In genomic region chr4:46372878-46373277, GRCh38 we compare ENCODE assay signal across 24 cellular contexts. TPM values are rescaled to one million over a fixed set of nuclear protein-coding genes. Genes with fewer than 3 reads are reported as not detected.
"Had no signal": no experiment of that assay in that cellular context is flagged by ENCODE, and none has a peak within 500 bp of the region (broad histone marks: within the 10 kb centered on the region; RNA-seq: fewer than 3 reads in every experiment).

No MANE protein-coding gene starts in this region.

- H3K27me3 Mint-ChIP-seq: IgD-negative memory B cell, T-cell had no signal

- H3K4me1 ChIP-seq: Peyer's patch, SJSA1 had no signal

- H3K4me3 ChIP-seq: K562, PC-9, Peyer's patch, SJSA1 had no signal

- H3K27ac Mint-ChIP-seq: IgD-negative memory B cell; T-cell; T-helper 1 cell treated with Interleukin-12 subunit alpha and Interleukin-12 subunit beta and Interleukin-4 antibody, amounts not matched to agents 30 μg/mL and 1 μg/mL, for 36 hours had no signal

- DNase-seq: Kasumi-1; MM.1S; NCI-H1092 treated with DMSO at 0.1 percent for 48 hours; NCI-H1436; NCI-H187; NCI-H2029; NCI-H2081 treated with DMSO at 0.1 percent for 48 hours; NCI-H2171; NCI-H526; NK-92 treated with Interleukin-12 subunit alpha and Interleukin-12 subunit beta, amount 100 ng/mL, for 24 hours; OCI-M1; PC-9; Peyer's patch; SIG-M5; SK-N-SH; SW 1271; T-cell had no signal

- H3K9me3 ChIP-seq: Peyer's patch, SJSA1, SK-N-SH had no signal

- H3K9ac ChIP-seq: KMS-11, SK-N-SH had no signal

- H3K27ac ChIP-seq: HL-60, KMS-11, PC-9, Peyer's patch, SJSA1 had no signal

- ATAC-seq: K562, Right ventricle myocardium inferior, T-cell had no signal

- H3K27me3 ChIP-seq: Peyer's patch, SJSA1 had no signal

- H3K4me2 ChIP-seq: KMS-11, PC-9, SK-N-SH had no signal

- H3K4me3 Mint-ChIP-seq: IgD-negative memory B cell; T-cell; T-helper 1 cell treated with Interleukin-12 subunit alpha and Interleukin-12 subunit beta and Interleukin-4 antibody, amounts not matched to agents 30 μg/mL and 1 μg/mL, for 36 hours had no signal

- H3K4me1 Mint-ChIP-seq: IgD-negative memory B cell, T-cell had no signal

- H3K9me2 ChIP-seq: SK-N-SH had no signal

- H3K36me3 ChIP-seq: Peyer's patch, SJSA1 had no signal

- H3K36me3 Mint-ChIP-seq: IgD-negative memory B cell, T-cell had no signal

- H2AFZ ChIP-seq: PC-9 had no signal

RNA-seq across cellular contexts. Expression of gene GABRA2, which starts 17.1 kb away (rescaled TPM):
- total RNA-seq: PC-9, SJSA1, T-cell had no signal
- polyA plus RNA-seq: IgD-negative memory B cell, SK-N-SH had no signal
